20 cellular contexts compared by ENCODE assay signal in the genomic region with DNA sequence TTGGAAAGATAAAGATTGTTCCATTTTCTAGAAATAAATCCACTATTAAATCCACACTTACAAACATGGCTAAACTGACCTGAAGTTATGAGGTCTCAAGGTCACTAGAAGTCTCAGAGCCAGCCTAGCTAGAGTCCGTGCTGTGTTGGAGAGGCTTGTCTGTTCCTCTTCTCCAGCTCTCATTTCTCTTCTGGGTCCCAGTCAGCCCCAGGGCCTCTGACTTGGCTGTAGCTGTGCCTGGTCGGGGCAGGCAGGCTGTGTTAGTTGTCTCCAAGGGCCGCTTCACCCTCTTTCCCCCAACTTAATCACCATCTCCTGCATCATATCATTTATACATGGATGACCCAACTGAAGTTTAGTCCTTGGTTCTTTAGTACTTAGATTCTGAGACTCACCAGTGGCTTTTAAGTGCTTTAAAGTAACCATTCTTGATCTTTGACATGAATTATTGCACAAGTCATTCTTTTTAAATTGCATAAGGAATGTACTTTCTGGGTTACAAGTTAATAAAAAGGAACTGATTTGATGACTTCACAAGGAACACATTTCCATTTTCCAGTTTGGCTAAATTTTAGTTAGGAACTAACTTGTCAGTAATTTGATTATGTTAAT.
DNase-seq lines count a peak whose midpoint lies in the region; ATAC-seq and TF ChIP-seq lines count a peak whose summit lies in the region.
"Had no signal": no experiment of that assay in that cellular context is flagged by ENCODE, and none has a peak within 500 bp of the region (broad histone marks: within the 10 kb centered on the region; RNA-seq: fewer than 3 reads in every experiment).

No MANE protein-coding gene starts in this region.

- H3K9me3 ChIP-seq in lower lobe of right lung (no peaks in the 10 kb centered on the region), mucosa of descending colon (no peaks in the 10 kb centered on the region)
- H3K9me3 ChIP-seq: right atrium auricular region had no signal

- no peaks in the 10 kb centered on the region for H3K27me3 ChIP-seq in lower lobe of right lung (ENCODE audit: low read depth)
- H3K27me3 ChIP-seq: right atrium auricular region had no signal

- peak overlapping the region; percentile 18 for H3K4me3 ChIP-seq in lower lobe of right lung
- H3K4me3 ChIP-seq in mucosa of descending colon = no peak overlapping the region
- H3K4me3 ChIP-seq: GM12878, right atrium auricular region had no signal

- intact Hi-C loops in CD14-positive monocyte (cut with micrococcal nuclease) = no loop called here
- intact Hi-C loops in dendritic cell treated with granulocyte-macrophage colony-stimulating factor and Interleukin-4, amounts not matched to agents 40 ng/mL and 50 ng/mL, for 4 days (cut with micrococcal nuclease) = loop anchor here (1.0 kb wide), 1 partner anchor 8 kb away; no protein-coding TSS in a partner anchor
- intact Hi-C loops in lower lobe of right lung (cut with DNase I) = no loop called here
- intact Hi-C loops in mucosa of descending colon (cut with DNase I, micrococcal nuclease) = no loop called here

- no peak for DNase-seq in CD14-positive monocyte (ENCODE audit: low spot score)
- DNase-seq in MV-4-11 (lab: John Stamatoyannopoulos, UW) = peak; percentile 54
- peak; percentile 57 for DNase-seq in lower lobe of right lung
- DNase-seq in kidney glomerular epithelial cell (lab: John Stamatoyannopoulos, UW) = no peak
- no peak for DNase-seq in mucosa of descending colon
- DNase-seq in occipital lobe (lab: John Stamatoyannopoulos, UW) = no peak
- DNase-seq: activated CD4-positive, alpha-beta T cell treated with anti-CD3 and anti-CD28 coated beads for 48 hours; CD4-positive, alpha-beta T cell; immature natural killer cell; KG1; naive B cell; NCI-H1105 treated with DMSO at 0.1 percent for 48 hours; NCI-H2081 treated with DMSO at 0.1 percent for 48 hours; SW 1271 had no signal

- TF ChIP-seq CTCF in CD14-positive monocyte (IDR thresholded peaks at IDR 0.05) (no peak), lower lobe of right lung (IDR thresholded peaks at IDR 0.05) (no peak), mucosa of descending colon (IDR thresholded peaks at IDR 0.05) (no peak)

- ATAC-seq in lower lobe of right lung = peak; percentile 81 to 86
- ATAC-seq in HG03378 (IDR thresholded peaks at IDR 0.05; ENCODE audit: unreplicated experiment) = no peak
- no peak for ATAC-seq in mucosa of descending colon
- ATAC-seq: activated naive CD4-positive, alpha-beta T cell treated with anti-CD3 and anti-CD28 coated beads, Interleukin-2, amount 50 U/mL, for 72 hours; GM12878 had no signal

- peaks cover 0 to 2% (median 0%) of the 10 kb centered on the region in 3 donors for H3K27me3 Mint-ChIP-seq in CD14-positive monocyte (ENCODE audit: low read depth in 3 of 3)
- no peaks in the 10 kb centered on the region for H3K27me3 Mint-ChIP-seq in dendritic cell treated with granulocyte-macrophage colony-stimulating factor and Interleukin-4, amounts not matched to agents 40 ng/mL and 50 ng/mL, for 4 days
- H3K27me3 Mint-ChIP-seq: CD4-positive, alpha-beta T cell; memory B cell had no signal

- peaks cover 42% of the 10 kb centered on the region for H3K4me1 Mint-ChIP-seq in CD14-positive monocyte
- peaks cover 49% of the 10 kb centered on the region for H3K4me1 Mint-ChIP-seq in dendritic cell treated with granulocyte-macrophage colony-stimulating factor and Interleukin-4, amounts not matched to agents 40 ng/mL and 50 ng/mL, for 4 days (ENCODE audit: low read depth)
- H3K4me1 Mint-ChIP-seq: immature natural killer cell, memory B cell, naive B cell had no signal

- H3K36me3 Mint-ChIP-seq in CD14-positive monocyte = no peaks in the 10 kb centered on the region
- H3K36me3 Mint-ChIP-seq in dendritic cell treated with granulocyte-macrophage colony-stimulating factor and Interleukin-4, amounts not matched to agents 40 ng/mL and 50 ng/mL, for 4 days (ENCODE audit: low read depth) = no peaks in the 10 kb centered on the region
- H3K36me3 Mint-ChIP-seq: activated naive CD4-positive, alpha-beta T cell treated with anti-CD3 and anti-CD28 coated beads, Interleukin-2, amount 50 U/mL, for 72 hours; immature natural killer cell; memory B cell; naive B cell had no signal

- H3K4me3 Mint-ChIP-seq in CD14-positive monocyte = peak overlapping the region in 1 of 2 donors; percentile 68
- H3K4me3 Mint-ChIP-seq in dendritic cell treated with granulocyte-macrophage colony-stimulating factor and Interleukin-4, amounts not matched to agents 40 ng/mL and 50 ng/mL, for 4 days = no peak overlapping the region
- H3K4me3 Mint-ChIP-seq: CD4-positive, alpha-beta T cell; immature natural killer cell; memory B cell; naive B cell had no signal

- peak overlapping the region; percentile 82 to 95 (median 93) for H3K27ac Mint-ChIP-seq in CD14-positive monocyte
- peak overlapping the region; percentile 78 for H3K27ac Mint-ChIP-seq in dendritic cell treated with granulocyte-macrophage colony-stimulating factor and Interleukin-4, amounts not matched to agents 40 ng/mL and 50 ng/mL, for 4 days
- H3K27ac Mint-ChIP-seq: activated naive CD4-positive, alpha-beta T cell treated with anti-CD3 and anti-CD28 coated beads, Interleukin-2, amount 50 U/mL, for 72 hours; CD4-positive, alpha-beta T cell; memory B cell had no signal

- H3K4me1 ChIP-seq in lower lobe of right lung (peaks cover 11% of the 10 kb centered on the region), mucosa of descending colon (ENCODE audit: low read depth) (no peaks in the 10 kb centered on the region)
- H3K4me1 ChIP-seq: right atrium auricular region had no signal

- H3K9me3 Mint-ChIP-seq in CD14-positive monocyte = no peaks in the 10 kb centered on the region
- no peaks in the 10 kb centered on the region for H3K9me3 Mint-ChIP-seq in dendritic cell treated with granulocyte-macrophage colony-stimulating factor and Interleukin-4, amounts not matched to agents 40 ng/mL and 50 ng/mL, for 4 days
- H3K9me3 Mint-ChIP-seq: activated naive CD4-positive, alpha-beta T cell treated with anti-CD3 and anti-CD28 coated beads, Interleukin-2, amount 50 U/mL, for 72 hours; CD4-positive, alpha-beta T cell; immature natural killer cell; naive B cell had no signal

- peak overlapping the region; percentile 72 for H3K27ac ChIP-seq in lower lobe of right lung
- H3K27ac ChIP-seq: right atrium auricular region had no signal

- H3K36me3 ChIP-seq in lower lobe of right lung = no peaks in the 10 kb centered on the region
- H3K36me3 ChIP-seq in mucosa of descending colon (ENCODE audit: low read depth) = no peaks in the 10 kb centered on the region
- H3K36me3 ChIP-seq: right atrium auricular region had no signal

Comparison
In these comparisons a context has a peak if more than half of its experiments do, and no peak if none do; other contexts are left out.
1. DNase-seq: peak in MV-4-11 (single experiment) and lower lobe of right lung (single experiment); none in CD14-positive monocyte (single experiment), kidney glomerular epithelial cell (single experiment), mucosa of descending colon (0 of 3) and occipital lobe (single experiment).
2. ATAC-seq: peak in lower lobe of right lung (2 of 2); none in HG03378 (single experiment) and mucosa of descending colon (single experiment).